Comparison of ENCODE assay signal across 1 cellular context in genomic region chrX:106698693-106699092, GRCh38.
TF ChIP-seq lines count a peak whose summit lies in the region.

No MANE protein-coding gene starts in this region.

TF ChIP-seq in GM23338, 12 proteins besides CTCF, POLR2A, EP300 and RAD21 (continued from another document):
- TF ChIP-seq ZNF462 (CRISPR knock-in tag; IDR thresholded peaks at IDR 0.05) (no peak), NANOG (IDR thresholded peaks at IDR 0.05; ENCODE audit: borderline replicate concordance) (no peak), JUNB (IDR thresholded peaks at IDR 0.05; ENCODE audit: unreplicated experiment) (no peak), ZNF331 (CRISPR knock-in tag; IDR thresholded peaks at IDR 0.05; ENCODE audit: low read depth) (no peak), ETS1 (IDR thresholded peaks at IDR 0.05) (no peak), REST (IDR thresholded peaks at IDR 0.05; ENCODE audit: unreplicated experiment) (no peak), EZH2phosphoT487 (IDR thresholded peaks at IDR 0.05; ENCODE audit: unreplicated experiment) (no peak), EZH2 (IDR thresholded peaks at IDR 0.05; ENCODE audit: low read depth, unreplicated experiment) (no peak), STAT1 (IDR thresholded peaks at IDR 0.05; ENCODE audit: unreplicated experiment) (no peak), CREB1 (CRISPR knock-in tag; IDR thresholded peaks at IDR 0.05; ENCODE audit: low read depth) (no peak), ZNF114 (CRISPR knock-in tag; IDR thresholded peaks at IDR 0.05) (no peak)
